In genomic region chr7:86884152-86884551, GRCh38 we compare ENCODE assay signal across 28 cellular contexts.
DNase-seq lines count a peak whose midpoint lies in the region; ATAC-seq, FAIRE-seq and TF ChIP-seq lines count a peak whose summit lies in the region.
"Had no signal": no experiment of that assay in that cellular context is flagged by ENCODE, and none has a peak within 500 bp of the region (broad histone marks: within the 10 kb centered on the region; RNA-seq: fewer than 3 reads in every experiment).

No MANE protein-coding gene starts in this region.

- H4K20me1 ChIP-seq in SK-N-SH (ENCODE audit: insufficient read depth) = no peaks in the 10 kb centered on the region
- H4K20me1 ChIP-seq: BLaER1 had no signal

- no peak overlapping the region for H3K4me2 ChIP-seq in SK-N-SH
- H3K4me2 ChIP-seq: BLaER1 had no signal

- H3K27me3 ChIP-seq in colonic mucosa = no peaks in the 10 kb centered on the region
- H3K27me3 ChIP-seq in small intestine (ENCODE audit: control insufficient read depth in 2 of 2, insufficient read depth in 2 of 2, low read length in 2 of 2) = no peaks in the 10 kb centered on the region
- H3K27me3 ChIP-seq in lower lobe of right lung (ENCODE audit: low read depth) = no peaks in the 10 kb centered on the region
- no peaks in the 10 kb centered on the region for H3K27me3 ChIP-seq in SK-N-SH (ENCODE audit: insufficient read depth)
- H3K27me3 ChIP-seq: BE2C, BLaER1 had no signal

- FAIRE-seq in small intestine (lab: Jason Lieb, UNC) = no peak
- FAIRE-seq: A204.1, GM12878, GM12892, GM18507 had no signal

- ATAC-seq in left colon = peak; percentile 100
- no peak for ATAC-seq in lower lobe of right lung
- no peak for ATAC-seq in HG02852 (IDR thresholded peaks at IDR 0.05; ENCODE audit: unreplicated experiment)
- ATAC-seq: GM12878 had no signal

- 33 to 66% (median 44%) methylated on average over 2 of the region's 2 CpGs for WGBS in small intestine, 3 donors
- 96% methylated on average over 2 of the region's 2 CpGs for WGBS in SK-N-SH (ENCODE audit: low lambda C conversion rate)

- CTCF ChIA-PET in SK-N-SH (lab: Yijun Ruan, JAX) = interaction anchor here (1.0 kb wide), 1 partner anchor 22 kb away, joined by 3 read pairs; no protein-coding TSS in a partner anchor

- TF ChIP-seq RAD21 in SK-N-SH (IDR thresholded peaks at IDR 0.05; ENCODE audit: low read length) = no peak

- H3K9me2 ChIP-seq in SK-N-SH = no peaks in the 10 kb centered on the region

- no peaks in the 10 kb centered on the region for H3F3A ChIP-seq in SK-N-SH (replicated peaks; ENCODE audit: insufficient read depth)

- H3K79me2 ChIP-seq in SK-N-SH (ENCODE audit: insufficient read depth) = no peaks in the 10 kb centered on the region

- peak; percentile 7 for DNase-seq in HuH-7 (ENCODE audit: low spot score)
- peak; percentile 20 for DNase-seq in colonic mucosa
- no peak for DNase-seq in left colon
- peak; percentile 11 for DNase-seq in small intestine
- DNase-seq in lower lobe of right lung = no peak
- no peak for DNase-seq in T1000 (lab: John Stamatoyannopoulos, UW)
- DNase-seq in SK-N-SH = no peak
- DNase-seq: 8988T; ACHN; BE2C; C1 segment of cervical spinal cord; CD4-positive, alpha-beta memory T cell; CD4-positive, CD25-positive, alpha-beta regulatory T cell; CD8-positive, alpha-beta memory T cell; COR-L47; DMS 273 treated with DMSO at 0.1 percent for 48 hours; DMS153; DMS53; DMS79; DND-41; EL; GDM1 had no signal

- TF ChIP-seq EP300 in SK-N-SH (IDR thresholded peaks at IDR 0.05; ENCODE audit: borderline replicate concordance in 1 of 2, low read depth in 1 of 2, low read length in 1 of 2) = no peak

- TF ChIP-seq CTCF in colonic mucosa (IDR thresholded peaks at IDR 0.05) (no peak), lower lobe of right lung (IDR thresholded peaks at IDR 0.05) (no peak), SK-N-SH (IDR thresholded peaks at IDR 0.05) (no peak)

- H3K9ac ChIP-seq in colonic mucosa (ENCODE audit: low read depth in 2 of 2, low read length in 2 of 2) (no peak overlapping the region), SK-N-SH (no peak overlapping the region)
- H3K9ac ChIP-seq: BLaER1 had no signal

- H3K4me3 ChIP-seq in colonic mucosa = no peak overlapping the region
- peak overlapping the region in 1 of 2 donors; percentile 15 for H3K4me3 ChIP-seq in small intestine (ENCODE audit: low read depth in 1 of 2, low read length in 2 of 2)
- no peak overlapping the region for H3K4me3 ChIP-seq in lower lobe of right lung
- H3K4me3 ChIP-seq in SK-N-SH (ENCODE audit: low read depth in 2 of 2, low read length in 1 of 2) = no peak overlapping the region
- H3K4me3 ChIP-seq: BLaER1, GM12878 had no signal

- no peak overlapping the region for H2AFZ ChIP-seq in SK-N-SH (ENCODE audit: low read depth)

- intact Hi-C loops in colonic mucosa (cut with DNase I) = no loop called here
- intact Hi-C loops in left colon (cut with DNase I, micrococcal nuclease) = no loop called here
- intact Hi-C loops in lower lobe of right lung (cut with DNase I) = no loop called here

- POLR2A ChIA-PET in SK-N-SH (lab: Yijun Ruan, JAX) = no interaction called here

- no peak overlapping the region for H3K27ac ChIP-seq in colonic mucosa
- no peak overlapping the region for H3K27ac ChIP-seq in small intestine (ENCODE audit: low read depth in 1 of 2, low read length in 1 of 2)
- H3K27ac ChIP-seq in lower lobe of right lung = no peak overlapping the region
- H3K27ac ChIP-seq in SK-N-SH (ENCODE audit: low read depth in 2 of 2, low read length in 1 of 2) = no peak overlapping the region
- H3K27ac ChIP-seq: BLaER1 had no signal

- H3K9me3 ChIP-seq in colonic mucosa (no peaks in the 10 kb centered on the region), small intestine (ENCODE audit: control insufficient read depth, low read depth) (no peaks in the 10 kb centered on the region), lower lobe of right lung (no peaks in the 10 kb centered on the region), SK-N-SH (no peaks in the 10 kb centered on the region)
- H3K9me3 ChIP-seq: BE2C, BLaER1 had no signal

- no peaks in the 10 kb centered on the region for H3K4me1 ChIP-seq in colonic mucosa
- no peaks in the 10 kb centered on the region for H3K4me1 ChIP-seq in small intestine (ENCODE audit: control insufficient read depth in 2 of 2, insufficient read depth in 1 of 2, low read depth in 1 of 2, low read length in 1 of 2)
- H3K4me1 ChIP-seq in lower lobe of right lung = no peaks in the 10 kb centered on the region
- no peaks in the 10 kb centered on the region for H3K4me1 ChIP-seq in SK-N-SH (ENCODE audit: control insufficient read depth in 1 of 2, insufficient read depth in 2 of 2, low read depth in 1 of 2, low read length in 1 of 2)
- H3K4me1 ChIP-seq: BE2C, BLaER1 had no signal

- H3K36me3 ChIP-seq in colonic mucosa = no peaks in the 10 kb centered on the region
- peaks cover 0 to 2% of the 10 kb centered on the region in 2 donors for H3K36me3 ChIP-seq in small intestine (ENCODE audit: control insufficient read depth in 2 of 2, insufficient read depth in 2 of 2, low read length in 2 of 2)
- no peaks in the 10 kb centered on the region for H3K36me3 ChIP-seq in lower lobe of right lung
- H3K36me3 ChIP-seq in SK-N-SH (replicated peaks in 1 of 2; ENCODE audit: control insufficient read depth in 1 of 2, insufficient read depth in 2 of 2, low read length in 1 of 2) = peaks cover 11 to 48% of the 10 kb centered on the region in 2 experiments
- H3K36me3 ChIP-seq: BE2C, BLaER1 had no signal

TF ChIP-seq in SK-N-SH, 30 proteins besides CTCF, POLR2A, EP300 and RAD21 (continues in another document):
- no peak for TF ChIP-seq JUND (IDR thresholded peaks at IDR 0.05)
- TF ChIP-seq USF1 (IDR thresholded peaks at IDR 0.05; ENCODE audit: borderline replicate concordance, low read depth) = no peak
- TF ChIP-seq, protein P1, sequence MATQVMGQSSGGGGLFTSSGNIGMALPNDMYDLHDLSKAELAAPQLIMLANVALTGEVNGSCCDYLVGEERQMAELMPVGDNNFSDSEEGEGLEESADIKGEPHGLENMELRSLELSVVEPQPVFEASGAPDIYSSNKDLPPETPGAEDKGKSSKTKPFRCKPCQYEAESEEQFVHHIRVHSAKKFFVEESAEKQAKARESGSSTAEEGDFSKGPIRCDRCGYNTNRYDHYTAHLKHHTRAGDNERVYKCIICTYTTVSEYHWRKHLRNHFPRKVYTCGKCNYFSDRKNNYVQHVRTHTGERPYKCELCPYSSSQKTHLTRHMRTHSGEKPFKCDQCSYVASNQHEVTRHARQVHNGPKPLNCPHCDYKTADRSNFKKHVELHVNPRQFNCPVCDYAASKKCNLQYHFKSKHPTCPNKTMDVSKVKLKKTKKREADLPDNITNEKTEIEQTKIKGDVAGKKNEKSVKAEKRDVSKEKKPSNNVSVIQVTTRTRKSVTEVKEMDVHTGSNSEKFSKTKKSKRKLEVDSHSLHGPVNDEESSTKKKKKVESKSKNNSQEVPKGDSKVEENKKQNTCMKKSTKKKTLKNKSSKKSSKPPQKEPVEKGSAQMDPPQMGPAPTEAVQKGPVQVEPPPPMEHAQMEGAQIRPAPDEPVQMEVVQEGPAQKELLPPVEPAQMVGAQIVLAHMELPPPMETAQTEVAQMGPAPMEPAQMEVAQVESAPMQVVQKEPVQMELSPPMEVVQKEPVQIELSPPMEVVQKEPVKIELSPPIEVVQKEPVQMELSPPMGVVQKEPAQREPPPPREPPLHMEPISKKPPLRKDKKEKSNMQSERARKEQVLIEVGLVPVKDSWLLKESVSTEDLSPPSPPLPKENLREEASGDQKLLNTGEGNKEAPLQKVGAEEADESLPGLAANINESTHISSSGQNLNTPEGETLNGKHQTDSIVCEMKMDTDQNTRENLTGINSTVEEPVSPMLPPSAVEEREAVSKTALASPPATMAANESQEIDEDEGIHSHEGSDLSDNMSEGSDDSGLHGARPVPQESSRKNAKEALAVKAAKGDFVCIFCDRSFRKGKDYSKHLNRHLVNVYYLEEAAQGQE (IDR thresholded peaks at IDR 0.05; ENCODE audit: low read depth, low read length) = no peak
- no peak for TF ChIP-seq RFX5 (IDR thresholded peaks at IDR 0.05; ENCODE audit: low read length)
- no peak for TF ChIP-seq IRF3 (IDR thresholded peaks at IDR 0.05; ENCODE audit: low read depth, low read length)
- TF ChIP-seq SIN3A (IDR thresholded peaks at IDR 0.05; ENCODE audit: borderline replicate concordance, low read depth, low read length) = no peak
- TF ChIP-seq EZH2phosphoT487 (IDR thresholded peaks at IDR 0.05; ENCODE audit: borderline replicate concordance, low read depth) = no peak
- TF ChIP-seq RXRA (IDR thresholded peaks at IDR 0.05; ENCODE audit: borderline replicate concordance, low read depth) = no peak
- TF ChIP-seq GABPA (IDR thresholded peaks at IDR 0.05; ENCODE audit: low read depth) = no peak
- no peak for TF ChIP-seq SMC3 (IDR thresholded peaks at IDR 0.05; ENCODE audit: low read depth, low read length)
- TF ChIP-seq FOSL2 (IDR thresholded peaks at IDR 0.05; ENCODE audit: borderline replicate concordance, low read depth) = no peak
- TF ChIP-seq, protein P2, sequence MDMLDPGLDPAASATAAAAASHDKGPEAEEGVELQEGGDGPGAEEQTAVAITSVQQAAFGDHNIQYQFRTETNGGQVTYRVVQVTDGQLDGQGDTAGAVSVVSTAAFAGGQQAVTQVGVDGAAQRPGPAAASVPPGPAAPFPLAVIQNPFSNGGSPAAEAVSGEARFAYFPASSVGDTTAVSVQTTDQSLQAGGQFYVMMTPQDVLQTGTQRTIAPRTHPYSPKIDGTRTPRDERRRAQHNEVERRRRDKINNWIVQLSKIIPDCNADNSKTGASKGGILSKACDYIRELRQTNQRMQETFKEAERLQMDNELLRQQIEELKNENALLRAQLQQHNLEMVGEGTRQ (IDR thresholded peaks at IDR 0.05; ENCODE audit: borderline replicate concordance, low read depth, low read length) = no peak

Comparison
In these comparisons a context has a peak if more than half of its experiments do, and no peak if none do; other contexts are left out.
1. DNase-seq: peak in HuH-7 (single experiment), colonic mucosa (single experiment) and small intestine (single experiment); none in left colon (0 of 2), lower lobe of right lung (single experiment), T1000 (single experiment) and SK-N-SH (single experiment).